Comparison of ENCODE assay signal across 8 cellular contexts in the genomic region with DNA sequence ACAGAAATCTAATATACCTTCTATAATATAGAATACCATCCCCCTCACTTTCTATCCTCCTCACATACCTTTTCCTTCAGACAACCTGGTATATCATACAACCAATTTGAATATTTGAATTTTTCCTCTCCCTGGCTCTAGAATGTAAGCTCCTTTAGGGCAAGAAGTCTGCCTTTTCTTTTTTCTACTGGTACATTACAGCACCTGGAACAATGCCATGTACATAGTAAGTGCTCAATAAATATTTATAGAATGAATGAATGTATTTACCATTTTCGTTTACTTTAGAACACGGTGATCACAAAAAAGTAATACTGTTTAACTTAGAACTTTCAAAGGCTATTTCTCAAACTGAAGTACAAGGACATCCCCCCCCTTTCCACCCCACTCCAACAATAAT.
"Had no signal": no experiment of that assay in that cellular context is flagged by ENCODE, and none has a peak within 500 bp of the region (broad histone marks: within the 10 kb centered on the region; RNA-seq: fewer than 3 reads in every experiment).

No MANE protein-coding gene starts in this region.

- ATAC-seq: GM12878 had no signal

- DNase-seq: GDM1, GF-D8 had no signal

- H3K4me3 ChIP-seq: GM12878 had no signal

- FAIRE-seq: G401.6, GM12878, GM12891, GM12892, GM18507, GM19239 had no signal
